ENCODE assay signal across 1 cellular context in the genomic region with DNA sequence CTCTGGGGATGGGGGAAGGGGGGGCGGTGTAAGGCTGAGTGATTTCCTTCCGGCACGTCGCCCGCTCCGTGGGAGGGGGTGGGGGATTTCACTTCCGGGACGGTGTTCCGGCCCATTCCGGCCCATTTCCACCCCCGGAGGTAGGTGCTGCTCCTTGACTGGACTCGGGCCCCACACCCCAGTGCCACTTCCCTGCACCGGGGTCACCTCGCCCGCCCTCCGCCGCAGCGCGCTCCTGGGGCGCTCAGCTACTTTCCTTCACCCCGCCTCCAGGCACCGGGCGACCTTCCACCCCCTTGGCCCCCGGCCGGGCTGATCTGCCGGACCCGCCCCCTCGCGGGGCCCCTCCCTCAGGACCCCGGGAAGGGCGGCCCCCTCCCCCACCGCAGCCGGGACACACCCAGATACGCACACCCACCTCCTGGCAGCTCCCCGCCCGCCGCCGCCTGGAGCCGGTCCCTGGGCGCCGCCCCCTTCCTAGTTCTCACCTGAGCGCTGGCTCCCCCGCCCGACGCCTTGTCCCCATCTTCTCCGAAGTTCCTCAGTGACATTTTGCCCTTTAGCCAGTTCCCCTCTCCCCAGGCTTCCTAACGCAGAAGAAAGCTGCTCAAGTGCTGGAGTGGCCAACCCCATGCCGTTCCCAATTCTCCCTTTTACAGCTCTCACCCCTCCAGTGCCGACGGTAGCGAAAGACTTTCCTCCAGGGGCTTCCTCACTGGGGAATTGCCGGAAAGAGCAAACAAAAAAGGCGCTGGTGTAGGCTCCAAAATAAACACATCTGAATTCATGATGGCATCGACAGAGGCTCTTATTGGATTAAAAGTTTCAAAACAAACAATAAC.
A peak's percentile ranks its signal among the peaks of the same experiment; 100 is the strongest.
TF ChIP-seq lines count a peak whose summit lies in the region.

Gene ZBTB37 (plus strand): TSS at position 115 of the 842 bp plus-strand sequence. CDS start 1,846 bp downstream, outside the sequence.

TF ChIP-seq in WTC11, 78 proteins besides CTCF, POLR2A, EP300 and RAD21 (continued from another document):
- no peak for TF ChIP-seq AFF4 (CRISPR knock-in tag; IDR thresholded peaks at IDR 0.05; ENCODE audit: borderline replicate concordance)
- TF ChIP-seq E2F4 (CRISPR knock-in tag; IDR thresholded peaks at IDR 0.05; ENCODE audit: borderline replicate concordance, low read depth), result no peak
- peak; percentile 25; the same call in 1 of the 2 replicates for TF ChIP-seq KAT7 (CRISPR knock-in tag; IDR thresholded peaks at IDR 0.05; ENCODE audit: borderline replicate concordance)
- TF ChIP-seq HMGXB4 (CRISPR knock-in tag; IDR thresholded peaks at IDR 0.05), result 0 out of 2 replicates have a peak, but pooled peaks have one; percentile 12
- TF ChIP-seq MAX (CRISPR knock-in tag; IDR thresholded peaks at IDR 0.05), result peak; percentile 63
